In genomic region chr17:74326506-74326905, GRCh38 we compare ENCODE assay signal across 11 cellular contexts. TPM values are rescaled to one million over a fixed set of nuclear protein-coding genes. Genes with fewer than 3 reads are reported as not detected.
DNase-seq lines count a peak whose midpoint lies in the region; ATAC-seq and TF ChIP-seq lines count a peak whose summit lies in the region.
"Had no signal": no experiment of that assay in that cellular context is flagged by ENCODE, and none has a peak within 500 bp of the region (broad histone marks: within the 10 kb centered on the region; RNA-seq: fewer than 3 reads in every experiment).

No MANE protein-coding gene starts in this region.

- no peak for TF ChIP-seq CTCF in WTC11 (IDR thresholded peaks at IDR 0.05)

- ATAC-seq in WTC11 (peak; percentile 11), GM18502 (IDR thresholded peaks at IDR 0.05; ENCODE audit: poor library complexity, unreplicated experiment) (no peak), HG03520 (IDR thresholded peaks at IDR 0.05; ENCODE audit: unreplicated experiment) (no peak)

- H3K4me1 Mint-ChIP-seq in WTC11: peaks cover 18% of the 10 kb centered on the region

- no peaks in the 10 kb centered on the region for H3K9me3 Mint-ChIP-seq in WTC11

- CTCF ChIA-PET in WTC11 (lab: Charles Lee): interaction anchor here (1.0 kb wide), 1 partner anchor 25 kb away, joined by 3 read pairs; no protein-coding TSS in a partner anchor

- DNase-seq in DMS53 (lab: John Stamatoyannopoulos, UW): peak; percentile 63
- DNase-seq in DMS53 treated with DMSO at 0.1 percent for 48 hours (lab: John Stamatoyannopoulos, UW; ENCODE audit: unreplicated experiment): no peak
- no peak for DNase-seq in WTC11 (ENCODE audit: low spot score)
- DNase-seq in HK-2 (ENCODE audit: unreplicated experiment): no peak
- DNase-seq: NCI-H2081 treated with DMSO at 0.1 percent for 48 hours, SW 1271 had no signal

- H3K36me3 ChIP-seq in skeletal muscle tissue (ENCODE audit: control insufficient read depth in 3 of 3, insufficient read depth in 3 of 3, low read length in 3 of 3): no peaks in the 10 kb centered on the region

- peak overlapping the region; percentile 58 for H3K4me3 Mint-ChIP-seq in WTC11

- POLR2A ChIA-PET in WTC11 (lab: Charles Lee): no interaction called here

- H3K9me3 ChIP-seq in iPS-18c (ENCODE audit: control insufficient read depth, insufficient read depth, low read length): peaks cover 2% of the 10 kb centered on the region
- no peaks in the 10 kb centered on the region for H3K9me3 ChIP-seq in skeletal muscle tissue (ENCODE audit: control insufficient read depth in 3 of 3, low read length in 3 of 3)

- no peak overlapping the region for H3K27ac ChIP-seq in skeletal muscle tissue (ENCODE audit: low read depth, low read length)
- H3K27ac ChIP-seq: 22Rv1 had no signal

- no peaks in the 10 kb centered on the region for H3K36me3 Mint-ChIP-seq in WTC11

- H3K9ac ChIP-seq in skeletal muscle tissue (ENCODE audit: low read depth in 1 of 3, low read length in 3 of 3): peak overlapping the region in 2 of 3 donors; percentile 57 to 72

- H3K4me3 ChIP-seq in iPS-18c (ENCODE audit: insufficient read depth, low read depth, low read length) (peak overlapping the region; percentile 26), skeletal muscle tissue (ENCODE audit: low read length in 3 of 3) (peak overlapping the region; percentile 64 to 71 (median 66))

- no peak overlapping the region for H3K27ac Mint-ChIP-seq in WTC11

- H3K27me3 ChIP-seq in skeletal muscle tissue (ENCODE audit: control insufficient read depth in 3 of 3, insufficient read depth in 3 of 3, low read length in 3 of 3): peaks cover 4 to 18% (median 11%) of the 10 kb centered on the region in 3 donors

- H3K4me1 ChIP-seq in skeletal muscle tissue (ENCODE audit: control insufficient read depth in 3 of 3, insufficient read depth in 3 of 3, low read length in 3 of 3): peaks cover 13 to 20% (median 19%) of the 10 kb centered on the region in 3 donors

- H3K27me3 Mint-ChIP-seq in WTC11 (ENCODE audit: low read depth): peaks cover 49% of the 10 kb centered on the region

TF ChIP-seq in WTC11, 78 proteins besides CTCF, POLR2A, EP300 and RAD21 (continues in another document):
- TF ChIP-seq, protein P1, sequence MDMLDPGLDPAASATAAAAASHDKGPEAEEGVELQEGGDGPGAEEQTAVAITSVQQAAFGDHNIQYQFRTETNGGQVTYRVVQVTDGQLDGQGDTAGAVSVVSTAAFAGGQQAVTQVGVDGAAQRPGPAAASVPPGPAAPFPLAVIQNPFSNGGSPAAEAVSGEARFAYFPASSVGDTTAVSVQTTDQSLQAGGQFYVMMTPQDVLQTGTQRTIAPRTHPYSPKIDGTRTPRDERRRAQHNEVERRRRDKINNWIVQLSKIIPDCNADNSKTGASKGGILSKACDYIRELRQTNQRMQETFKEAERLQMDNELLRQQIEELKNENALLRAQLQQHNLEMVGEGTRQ (CRISPR knock-in tag; IDR thresholded peaks at IDR 0.05): no peak
- TF ChIP-seq ZNF138 (CRISPR knock-in tag; conservative IDR thresholded peaks at IDR 0.05) (no peak), ARID4B (CRISPR knock-in tag; IDR thresholded peaks at IDR 0.05; ENCODE audit: borderline replicate concordance) (no peak), TEAD4 (CRISPR knock-in tag; IDR thresholded peaks at IDR 0.05) (no peak), ZNF425 (CRISPR knock-in tag; conservative IDR thresholded peaks at IDR 0.05) (no peak), ATF1 (CRISPR knock-in tag; IDR thresholded peaks at IDR 0.05) (no peak), ZNF219 (CRISPR knock-in tag; IDR thresholded peaks at IDR 0.05; ENCODE audit: borderline replicate concordance) (no peak), SMAD3 (CRISPR knock-in tag; IDR thresholded peaks at IDR 0.05; ENCODE audit: borderline replicate concordance) (no peak)
- TF ChIP-seq, protein P2, sequence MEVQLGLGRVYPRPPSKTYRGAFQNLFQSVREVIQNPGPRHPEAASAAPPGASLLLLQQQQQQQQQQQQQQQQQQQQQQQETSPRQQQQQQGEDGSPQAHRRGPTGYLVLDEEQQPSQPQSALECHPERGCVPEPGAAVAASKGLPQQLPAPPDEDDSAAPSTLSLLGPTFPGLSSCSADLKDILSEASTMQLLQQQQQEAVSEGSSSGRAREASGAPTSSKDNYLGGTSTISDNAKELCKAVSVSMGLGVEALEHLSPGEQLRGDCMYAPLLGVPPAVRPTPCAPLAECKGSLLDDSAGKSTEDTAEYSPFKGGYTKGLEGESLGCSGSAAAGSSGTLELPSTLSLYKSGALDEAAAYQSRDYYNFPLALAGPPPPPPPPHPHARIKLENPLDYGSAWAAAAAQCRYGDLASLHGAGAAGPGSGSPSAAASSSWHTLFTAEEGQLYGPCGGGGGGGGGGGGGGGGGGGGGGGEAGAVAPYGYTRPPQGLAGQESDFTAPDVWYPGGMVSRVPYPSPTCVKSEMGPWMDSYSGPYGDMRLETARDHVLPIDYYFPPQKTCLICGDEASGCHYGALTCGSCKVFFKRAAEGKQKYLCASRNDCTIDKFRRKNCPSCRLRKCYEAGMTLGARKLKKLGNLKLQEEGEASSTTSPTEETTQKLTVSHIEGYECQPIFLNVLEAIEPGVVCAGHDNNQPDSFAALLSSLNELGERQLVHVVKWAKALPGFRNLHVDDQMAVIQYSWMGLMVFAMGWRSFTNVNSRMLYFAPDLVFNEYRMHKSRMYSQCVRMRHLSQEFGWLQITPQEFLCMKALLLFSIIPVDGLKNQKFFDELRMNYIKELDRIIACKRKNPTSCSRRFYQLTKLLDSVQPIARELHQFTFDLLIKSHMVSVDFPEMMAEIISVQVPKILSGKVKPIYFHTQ (CRISPR knock-in tag; IDR thresholded peaks at IDR 0.05): no peak
- TF ChIP-seq, protein P3, sequence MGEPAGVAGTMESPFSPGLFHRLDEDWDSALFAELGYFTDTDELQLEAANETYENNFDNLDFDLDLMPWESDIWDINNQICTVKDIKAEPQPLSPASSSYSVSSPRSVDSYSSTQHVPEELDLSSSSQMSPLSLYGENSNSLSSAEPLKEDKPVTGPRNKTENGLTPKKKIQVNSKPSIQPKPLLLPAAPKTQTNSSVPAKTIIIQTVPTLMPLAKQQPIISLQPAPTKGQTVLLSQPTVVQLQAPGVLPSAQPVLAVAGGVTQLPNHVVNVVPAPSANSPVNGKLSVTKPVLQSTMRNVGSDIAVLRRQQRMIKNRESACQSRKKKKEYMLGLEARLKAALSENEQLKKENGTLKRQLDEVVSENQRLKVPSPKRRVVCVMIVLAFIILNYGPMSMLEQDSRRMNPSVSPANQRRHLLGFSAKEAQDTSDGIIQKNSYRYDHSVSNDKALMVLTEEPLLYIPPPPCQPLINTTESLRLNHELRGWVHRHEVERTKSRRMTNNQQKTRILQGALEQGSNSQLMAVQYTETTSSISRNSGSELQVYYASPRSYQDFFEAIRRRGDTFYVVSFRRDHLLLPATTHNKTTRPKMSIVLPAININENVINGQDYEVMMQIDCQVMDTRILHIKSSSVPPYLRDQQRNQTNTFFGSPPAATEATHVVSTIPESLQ (CRISPR knock-in tag; IDR thresholded peaks at IDR 0.05): no peak

RNA-seq across cellular contexts. Expression of gene KIF19, which starts 0.5 kb away (rescaled TPM):
- total RNA-seq in WTC11 (2021) (0.44 to 0.80 TPM (median 0.60 TPM) in 3 replicates), skeletal muscle tissue (1.0 TPM)

RNA-seq across cellular contexts. Expression of gene BTBD17, which starts 35.2 kb away (rescaled TPM):
- total RNA-seq in WTC11 (2021) (0.94 to 2.1 TPM (median 2.0 TPM) in 3 replicates), skeletal muscle tissue (not detected)

RNA-seq across cellular contexts. Expression of gene GPR142, which starts 40.8 kb away (rescaled TPM):
- 0.25 to 0.73 TPM in 2 of 3 replicates, not detected in the other for total RNA-seq in WTC11 (2021)
- total RNA-seq in skeletal muscle tissue: not detected

RNA-seq across cellular contexts. Expression of gene DNAI2, which starts 52.5 kb away (rescaled TPM):
- total RNA-seq in WTC11 (2021) (0.21 to 0.26 TPM (median 0.23 TPM) in 3 replicates), skeletal muscle tissue (not detected)
